ENCODE assay signal across 8 cellular contexts in the genomic region with DNA sequence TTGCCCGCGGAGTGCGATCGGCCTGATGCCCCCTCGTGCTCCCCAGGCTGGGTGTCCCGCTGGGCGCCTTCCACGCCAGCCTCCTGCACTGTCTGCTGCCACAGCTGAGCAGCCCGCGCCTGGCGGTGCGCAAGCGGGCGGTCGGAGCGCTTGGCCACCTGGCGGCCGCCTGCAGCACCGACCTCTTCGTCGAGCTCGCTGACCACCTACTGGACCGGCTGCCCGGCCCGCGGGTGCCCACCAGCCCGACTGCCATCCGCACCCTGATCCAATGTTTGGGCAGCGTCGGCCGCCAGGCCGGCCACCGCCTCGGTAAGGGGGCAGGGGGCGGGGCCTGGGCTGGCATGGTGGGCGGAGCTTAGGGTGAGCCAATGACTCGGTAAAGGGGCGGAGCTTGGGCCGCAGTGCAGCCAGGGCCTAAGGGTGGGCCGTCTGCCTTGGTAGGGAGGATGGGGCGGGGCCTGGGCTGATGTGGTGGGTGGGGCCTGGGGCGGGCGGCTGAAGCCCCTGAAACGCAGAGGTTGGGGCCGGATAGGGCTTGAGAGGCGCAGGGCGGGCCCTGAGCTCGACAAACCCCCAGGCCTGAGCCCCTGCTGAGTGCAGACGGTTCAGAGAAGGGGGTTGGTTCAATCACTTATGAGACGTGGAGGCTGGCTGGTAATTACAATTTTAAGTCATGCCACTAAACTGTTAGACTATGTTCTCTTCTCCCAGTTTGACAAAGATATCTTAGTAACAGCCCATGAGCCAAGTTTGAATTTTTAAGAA. TPM values are rescaled to one million over a fixed set of nuclear protein-coding genes. Genes with fewer than 3 reads are reported as not detected.
DNase-seq lines count a peak whose midpoint lies in the region; ATAC-seq and TF ChIP-seq lines count a peak whose summit lies in the region.

No MANE protein-coding gene starts in this region.

- peak overlapping the region in 4 of 11 experiments; percentile 20 to 51 (median 38); a peak in 4 of 22 replicates for H3K27ac ChIP-seq in BLaER1 treated with 17β-estradiol and CSF1 and Interleukin-3, amounts not matched to agents 10 nM and 100 nM
- H3K27ac ChIP-seq in OCI-LY3 (ENCODE audit: low read length) (no peak overlapping the region), esophagus muscularis mucosa (replicated peaks in 1 of 4) (peak overlapping the region; percentile 76 to 89 (median 81)), muscle layer of duodenum (ENCODE audit: low read length) (no peak overlapping the region)

- H3K9me3 ChIP-seq in BLaER1 treated with 17β-estradiol and CSF1 and Interleukin-3, amounts not matched to agents 10 nM and 100 nM (replicated peaks in 1 of 11): no peaks in the 10 kb centered on the region
- H3K9me3 ChIP-seq in OCI-LY3 (ENCODE audit: insufficient read depth, low read length) (no peaks in the 10 kb centered on the region), esophagus muscularis mucosa (no peaks in the 10 kb centered on the region), muscle layer of duodenum (ENCODE audit: control insufficient read depth in 1 of 2, low read length in 2 of 2) (no peaks in the 10 kb centered on the region)

- peaks cover 5 to 14% (median 10%) of the 10 kb centered on the region in 10 experiments; a peak in 14 of 20 replicates for H3K4me1 ChIP-seq in BLaER1 treated with 17β-estradiol and CSF1 and Interleukin-3, amounts not matched to agents 10 nM and 100 nM
- H3K4me1 ChIP-seq in OCI-LY3 (ENCODE audit: low read length) (peaks cover 10% of the 10 kb centered on the region), esophagus muscularis mucosa (peaks cover 15 to 32% (median 22%) of the 10 kb centered on the region in 4 donors), muscle layer of duodenum (ENCODE audit: control insufficient read depth in 1 of 2, insufficient read depth in 2 of 2, low read length in 2 of 2) (peaks cover 5 to 17% of the 10 kb centered on the region in 2 donors)

- H3K4me2 ChIP-seq in BLaER1 treated with 17β-estradiol and CSF1 and Interleukin-3, amounts not matched to agents 10 nM and 100 nM: peak overlapping the region; percentile 70 to 87 (median 80)
- peak overlapping the region; percentile 87 for H3K4me2 ChIP-seq in OCI-LY3 (ENCODE audit: low read length)

- TF ChIP-seq EP300 in esophagus muscularis mucosa (IDR thresholded peaks at IDR 0.05): no peak

- H3K9me3 Mint-ChIP-seq in activated T-cell treated with anti-CD3 and anti-CD28 coated beads, Interleukin-2, amount 50 U/mL, for 24 hours: no peaks in the 10 kb centered on the region

- H3K36me3 Mint-ChIP-seq in activated T-cell treated with anti-CD3 and anti-CD28 coated beads, Interleukin-2, amount 50 U/mL, for 24 hours (ENCODE audit: low read depth): no peaks in the 10 kb centered on the region

- H3K4me1 Mint-ChIP-seq in activated T-cell treated with anti-CD3 and anti-CD28 coated beads, Interleukin-2, amount 50 U/mL, for 24 hours (ENCODE audit: low read depth): peaks cover 9% of the 10 kb centered on the region

- ATAC-seq in GM19351 (IDR thresholded peaks at IDR 0.05; ENCODE audit: unreplicated experiment) (peak; percentile 99), HG03469 (IDR thresholded peaks at IDR 0.05; ENCODE audit: unreplicated experiment) (peak; percentile 96)

- TF ChIP-seq POLR2A in esophagus muscularis mucosa (IDR thresholded peaks at IDR 0.05; ENCODE audit: low read depth): peak; percentile 25

- 0% methylated on average over 12 of the region's 50 CpGs for WGBS in esophagus muscularis mucosa

- H2AFZ ChIP-seq in OCI-LY3 (ENCODE audit: low read depth, low read length): peak overlapping the region; percentile 73

- no peaks in the 10 kb centered on the region for H3K36me3 ChIP-seq in BLaER1 treated with 17β-estradiol and CSF1 and Interleukin-3, amounts not matched to agents 10 nM and 100 nM
- no peaks in the 10 kb centered on the region for H3K36me3 ChIP-seq in OCI-LY3 (replicated peaks; ENCODE audit: low read depth, low read length)
- peaks cover 2 to 55% (median 52%) of the 10 kb centered on the region in 4 donors for H3K36me3 ChIP-seq in esophagus muscularis mucosa
- peaks cover 5 to 34% of the 10 kb centered on the region in 2 donors for H3K36me3 ChIP-seq in muscle layer of duodenum (ENCODE audit: control insufficient read depth in 1 of 2, insufficient read depth in 2 of 2, low read length in 2 of 2)

- no peaks in the 10 kb centered on the region; a peak in 1 of 22 replicates for H3K27me3 ChIP-seq in BLaER1 treated with 17β-estradiol and CSF1 and Interleukin-3, amounts not matched to agents 10 nM and 100 nM
- peaks cover 30% of the 10 kb centered on the region for H3K27me3 ChIP-seq in OCI-LY3 (ENCODE audit: low read depth, low read length)
- no peaks in the 10 kb centered on the region for H3K27me3 ChIP-seq in esophagus muscularis mucosa
- no peaks in the 10 kb centered on the region for H3K27me3 ChIP-seq in muscle layer of duodenum (ENCODE audit: low read depth, low read length)

- no peaks in the 10 kb centered on the region for H3K27me3 Mint-ChIP-seq in activated T-cell treated with anti-CD3 and anti-CD28 coated beads, Interleukin-2, amount 50 U/mL, for 24 hours

- H3K4me3 Mint-ChIP-seq in activated T-cell treated with anti-CD3 and anti-CD28 coated beads, Interleukin-2, amount 50 U/mL, for 24 hours: peak overlapping the region; percentile 65

- peak overlapping the region; percentile 68 for H3K27ac Mint-ChIP-seq in activated T-cell treated with anti-CD3 and anti-CD28 coated beads, Interleukin-2, amount 50 U/mL, for 24 hours

- H3K9ac ChIP-seq in BLaER1 treated with 17β-estradiol and CSF1 and Interleukin-3, amounts not matched to agents 10 nM and 100 nM: peak overlapping the region; percentile 45 to 72 (median 63)
- H3K9ac ChIP-seq in OCI-LY3 (ENCODE audit: low read length): peak overlapping the region; percentile 40

- peak; percentile 97 for DNase-seq in activated T-cell treated with anti-CD3 and anti-CD28 coated beads, Interleukin-2, amount 50 U/mL, for 24 hours
- DNase-seq in esophagus muscularis mucosa (ENCODE audit: extremely low spot score): peak; percentile 98
- DNase-seq in stimulated activated CD8-positive, alpha-beta memory T cell treated with anti-CD3 and anti-CD28 coated beads, Interleukin-7, amount 100 ng/mL, for 1 hour (ENCODE audit: low read depth in 2 of 2): peak; percentile 88 to 95

- H3K79me2 ChIP-seq in OCI-LY3 (ENCODE audit: low read length): no peaks in the 10 kb centered on the region

- H4K20me1 ChIP-seq in BLaER1 treated with 17β-estradiol and CSF1 and Interleukin-3, amounts not matched to agents 10 nM and 100 nM: no peaks in the 10 kb centered on the region
- no peaks in the 10 kb centered on the region for H4K20me1 ChIP-seq in OCI-LY3 (ENCODE audit: insufficient read depth, low read length)

- intact Hi-C loops in esophagus muscularis mucosa (cut with DNase I): no loop called here

- TF ChIP-seq CTCF in OCI-LY3 (IDR thresholded peaks at IDR 0.05; ENCODE audit: low read depth, low read length) (peak; percentile 68), esophagus muscularis mucosa (IDR thresholded peaks at IDR 0.05) (peak; percentile 57 to 85 (median 76))

- peak overlapping the region; percentile 55 to 72 (median 62) for H3K4me3 ChIP-seq in BLaER1 treated with 17β-estradiol and CSF1 and Interleukin-3, amounts not matched to agents 10 nM and 100 nM
- H3K4me3 ChIP-seq in OCI-LY3 (ENCODE audit: low read length) (peak overlapping the region; percentile 77), esophagus muscularis mucosa (peak overlapping the region; percentile 60 to 81 (median 64)), muscle layer of duodenum (ENCODE audit: low read depth in 1 of 2, low read length in 2 of 2) (peak overlapping the region; percentile 46 to 79)

RNA-seq across cellular contexts. Expression of a gene that starts 13.7 kb away (rescaled TPM):
- 10 to 100 TPM; 10.8 to 26.8 (median 19.6) TPM for total RNA-seq in esophagus muscularis mucosa

RNA-seq across cellular contexts. Expression of a gene that starts 31.2 kb away (rescaled TPM):
- 1,000 to 10,000 TPM in 2 of 4 donors, 100 to 1,000 TPM in 2; 784 to 1,554 (median 1,100) TPM for total RNA-seq in esophagus muscularis mucosa

RNA-seq across cellular contexts. Expression of a gene that starts 51.1 kb away (rescaled TPM):
- total RNA-seq in esophagus muscularis mucosa: not detected

Comparison
In these comparisons a context has a peak if more than half of its experiments do, and no peak if none do; other contexts are left out.
1. H3K27ac ChIP-seq: peak in esophagus muscularis mucosa (4 of 4); none in OCI-LY3 (single experiment) and muscle layer of duodenum (single experiment).
2. Peak in every context shown above with its lines, with median percentiles within 50 percentile points of each other: H3K4me3 ChIP-seq and DNase-seq.